Comparison of ENCODE assay signal across 23 cellular contexts in the genomic region with DNA sequence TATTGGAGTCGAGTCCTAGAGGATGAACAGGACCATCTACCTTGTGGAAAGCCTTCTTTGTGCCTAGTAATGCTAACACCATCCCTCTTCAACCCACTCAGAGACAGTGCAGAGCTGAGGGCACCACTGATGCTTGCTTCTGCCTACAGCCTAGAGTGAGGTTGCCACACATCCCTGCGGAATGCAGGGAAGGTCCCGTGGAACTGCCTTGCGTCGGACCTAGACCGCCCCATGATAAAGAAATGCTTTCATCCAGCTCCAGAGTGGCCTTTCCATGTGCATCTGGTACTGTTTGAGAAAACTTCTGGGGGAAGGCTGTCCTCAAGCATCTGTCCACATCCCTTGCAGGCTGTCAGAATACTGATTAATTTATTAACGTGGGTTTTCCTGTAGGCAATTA.
"Had no signal": no experiment of that assay in that cellular context is flagged by ENCODE, and none has a peak within 500 bp of the region (broad histone marks: within the 10 kb centered on the region; RNA-seq: fewer than 3 reads in every experiment).

No MANE protein-coding gene starts in this region.

- H3K4me1 ChIP-seq: colonic mucosa, lower lobe of right lung, parathyroid adenoma, sigmoid colon, testis, tibial artery had no signal

- ATAC-seq: esophagus mucosa; left ventricle myocardium superior; lower lobe of right lung; naive thymus-derived CD8-positive, alpha-beta T cell; right cardiac atrium; stimulated activated memory B cell treated with anti-CD40 and anti-IgM and Interleukin-4, amounts not matched to agents 10 μg/mL and 1 μg/mL and 100 μg/mL, for 72 hours; stimulated activated naive CD8-positive, alpha-beta T cell treated with anti-CD3 and anti-CD28 coated beads, Interleukin-15, Interleukin-2, amounts not matched to agents 100 U/mL and 50 U/mL, for 24 hours had no signal

- H3K4me1 Mint-ChIP-seq: endodermal cell; naive thymus-derived CD8-positive, alpha-beta T cell; stimulated activated memory B cell treated with anti-CD40 and anti-IgM and Interleukin-4, amounts not matched to agents 10 μg/mL and 1 μg/mL and 100 μg/mL, for 72 hours had no signal

- H3K27ac ChIP-seq: colonic mucosa, epithelial cell of prostate, lower lobe of right lung, neutrophil, parathyroid adenoma, sigmoid colon, testis, tibial artery had no signal

- DNase-seq: colonic mucosa; effector CD8-positive, alpha-beta T cell; endodermal cell; left ventricle myocardium superior; lower lobe of right lung; naive thymus-derived CD8-positive, alpha-beta T cell; nephron progenitor cell; sigmoid colon; stimulated activated CD4-positive, alpha-beta T cell treated with anti-CD3 and anti-CD28 coated beads, Interleukin-2, amount 100 ng/mL, for 24 hours; stimulated activated CD4-positive, alpha-beta T cell treated with anti-CD3 and anti-CD28 coated beads, Interleukin-4, amount 100 ng/mL, for 24 hours; stimulated activated naive CD8-positive, alpha-beta T cell treated with anti-CD3 and anti-CD28 coated beads, Interleukin-15, Interleukin-2, amounts not matched to agents 100 U/mL and 50 U/mL, for 24 hours; substantia nigra; testis; tibial artery had no signal

- H3K9me3 Mint-ChIP-seq: stimulated activated memory B cell treated with anti-CD40 and anti-IgM and Interleukin-4, amounts not matched to agents 10 μg/mL and 1 μg/mL and 100 μg/mL, for 72 hours; type B pancreatic cell had no signal

- H3K36me3 Mint-ChIP-seq: naive thymus-derived CD8-positive, alpha-beta T cell; stimulated activated memory B cell treated with anti-CD40 and anti-IgM and Interleukin-4, amounts not matched to agents 10 μg/mL and 1 μg/mL and 100 μg/mL, for 72 hours; type B pancreatic cell had no signal

- H3K27me3 ChIP-seq: colonic mucosa, sigmoid colon, testis had no signal

- H3K4me3 Mint-ChIP-seq: dendritic cell treated with granulocyte-macrophage colony-stimulating factor and Interleukin-4, amounts not matched to agents 40 ng/mL and 50 ng/mL, for 4 days; endodermal cell; naive thymus-derived CD8-positive, alpha-beta T cell; nephron progenitor cell; stimulated activated memory B cell treated with anti-CD40 and anti-IgM and Interleukin-4, amounts not matched to agents 10 μg/mL and 1 μg/mL and 100 μg/mL, for 72 hours; type B pancreatic cell had no signal

- H3K9ac ChIP-seq: parathyroid adenoma had no signal

- H3K79me2 ChIP-seq: parathyroid adenoma had no signal

- H3K9me3 ChIP-seq: colonic mucosa, lower lobe of right lung, neutrophil, sigmoid colon, testis, tibial artery had no signal

- H3K4me3 ChIP-seq: colonic mucosa, lower lobe of right lung, sigmoid colon, testis, tibial artery had no signal

- H3K27me3 Mint-ChIP-seq: type B pancreatic cell had no signal

- H2AFZ ChIP-seq: parathyroid adenoma had no signal

- H3K36me3 ChIP-seq: colonic mucosa, lower lobe of right lung, neutrophil, sigmoid colon, tibial artery had no signal

- H3K27ac Mint-ChIP-seq: dendritic cell treated with granulocyte-macrophage colony-stimulating factor and Interleukin-4, amounts not matched to agents 40 ng/mL and 50 ng/mL, for 4 days; endodermal cell; naive thymus-derived CD8-positive, alpha-beta T cell; nephron progenitor cell; progenitor cell of endocrine pancreas; stimulated activated memory B cell treated with anti-CD40 and anti-IgM and Interleukin-4, amounts not matched to agents 10 μg/mL and 1 μg/mL and 100 μg/mL, for 72 hours; type B pancreatic cell had no signal
